ENCODE assay signal across 29 cellular contexts in the genomic region with DNA sequence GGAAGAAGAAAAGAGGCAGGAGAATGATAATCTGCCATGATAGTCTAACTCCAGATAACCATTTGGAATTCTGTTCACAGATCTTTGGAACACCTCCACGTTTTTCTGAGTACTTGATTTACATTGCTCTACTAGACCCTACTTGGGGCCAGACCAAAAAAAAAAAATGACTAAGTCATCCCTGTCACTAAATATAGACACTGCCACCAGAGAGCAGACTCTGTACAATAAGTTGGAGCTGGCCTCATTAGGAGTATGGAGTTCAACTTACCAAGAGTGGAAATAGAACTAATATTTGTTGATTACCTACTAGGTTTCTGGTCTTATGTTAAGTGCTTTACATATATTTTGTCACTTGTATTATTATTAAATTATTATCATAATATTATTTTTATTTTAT.
"Had no signal": no experiment of that assay in that cellular context is flagged by ENCODE, and none has a peak within 500 bp of the region (broad histone marks: within the 10 kb centered on the region; RNA-seq: fewer than 3 reads in every experiment).

No MANE protein-coding gene starts in this region.

- H3K4me3 ChIP-seq: adrenal gland, body of pancreas, breast epithelium, coronary artery, PC-9, SJCRH30, SK-N-MC had no signal

- H3K4me1 Mint-ChIP-seq: activated CD4-positive, alpha-beta T cell treated with anti-CD3 and anti-CD28 coated beads, Interleukin-2, amount 10 ng/mL, durations not matched to agents 24 days and 14 days had no signal

- DNase-seq: activated CD4-positive, alpha-beta T cell treated with anti-CD3 and anti-CD28 coated beads, Interleukin-2, amount 10 ng/mL, durations not matched to agents 24 days and 14 days; activated CD4-positive, alpha-beta T cell treated with anti-CD3 and anti-CD28 coated beads, Interleukin-2, amount 50 U/mL, for 4 hours; activated CD8-positive, alpha-beta memory T cell treated with anti-CD3 and anti-CD28 coated beads, Interleukin-2, amount 50 U/mL, for 4 hours; activated gamma-delta T cell treated with Interleukin-2 at 50 U/mL for 16 hours; activated naive CD4-positive, alpha-beta T cell treated with anti-CD3 and anti-CD28 coated beads for 36 hours; activated T-cell treated with anti-CD3 and anti-CD28 coated beads for 4 hours; activated T-cell treated with anti-CD3 and anti-CD28 coated beads, Interleukin-2, amount 50 U/mL, for 4 hours; adrenal gland; body of pancreas; Karpas-422; NCI-H1048; NCI-H1105 treated with DMSO at 0.1 percent for 48 hours; NCI-H1436; NCI-H1694; NCI-H1930; NCI-H510A; NCI-H526; NCI-H748 treated with DMSO at 0.1 percent for 48 hours; NK-92 treated with Interleukin-12 subunit alpha and Interleukin-12 subunit beta, amount 100 ng/mL, for 24 hours; PC-9; Right ventricle myocardium superior; SJCRH30 had no signal

- H3K27ac ChIP-seq: adrenal gland, body of pancreas, breast epithelium, coronary artery, PC-9, SJCRH30, SK-N-MC had no signal

- H3K4me1 ChIP-seq: adrenal gland, breast epithelium, SJCRH30 had no signal

- H3K4me3 Mint-ChIP-seq: activated CD4-positive, alpha-beta T cell treated with anti-CD3 and anti-CD28 coated beads, Interleukin-2, amount 10 ng/mL, durations not matched to agents 24 days and 14 days; activated naive CD4-positive, alpha-beta T cell treated with anti-CD3 and anti-CD28 coated beads for 36 hours; activated T-cell treated with anti-CD3 and anti-CD28 coated beads, Interleukin-2, amount 50 U/mL, for 4 hours; activated T-helper 1 cell treated with anti-CD3 and anti-CD28 coated beads, Interleukin-12 subunit alpha, Interleukin-12 subunit beta, Interleukin-2, Interleukin-4 antibody, amounts not matched to agents 30 ng/mL and 10 ng/mL and 1 ng/mL, durations not matched to agents 14 hours and 24 hours and 36 hours; T-helper 1 cell treated with Interleukin-12 subunit alpha and Interleukin-12 subunit beta and Interleukin-4 antibody, amounts not matched to agents 30 μg/mL and 1 μg/mL, for 36 hours; T-helper 2 cell treated with Interferon-gamma antibody and Interleukin-4, amounts not matched to agents 5 μg/mL and 100 μg/mL, for 36 hours had no signal

- H3K9me3 Mint-ChIP-seq: activated CD4-positive, alpha-beta T cell treated with anti-CD3 and anti-CD28 coated beads, Interleukin-2, amount 10 ng/mL, durations not matched to agents 24 days and 14 days; activated naive CD4-positive, alpha-beta T cell treated with anti-CD3 and anti-CD28 coated beads for 36 hours; activated naive CD4-positive, alpha-beta T cell treated with anti-CD3 and anti-CD28 coated beads, Interleukin-2, amount 50 U/mL, for 72 hours; activated T-cell treated with anti-CD3 and anti-CD28 coated beads, Interleukin-2, amount 50 U/mL, for 4 hours; activated T-helper 1 cell treated with anti-CD3 and anti-CD28 coated beads, Interleukin-12 subunit alpha, Interleukin-12 subunit beta, Interleukin-2, Interleukin-4 antibody, amounts not matched to agents 30 ng/mL and 10 ng/mL and 1 ng/mL, durations not matched to agents 14 hours and 24 hours and 36 hours; T-helper 1 cell treated with Interleukin-12 subunit alpha and Interleukin-12 subunit beta and Interleukin-4 antibody, amounts not matched to agents 30 μg/mL and 1 μg/mL, for 36 hours; T-helper 2 cell treated with Interferon-gamma antibody and Interleukin-4, amounts not matched to agents 5 μg/mL and 100 μg/mL, for 36 hours had no signal

- H3K4me2 ChIP-seq: PC-9 had no signal

- H2AFZ ChIP-seq: PC-9 had no signal

- ATAC-seq: activated naive CD4-positive, alpha-beta T cell treated with anti-CD3 and anti-CD28 coated beads, Interleukin-2, amount 50 U/mL, for 72 hours; activated T-cell treated with anti-CD3 and anti-CD28 coated beads, Interleukin-2, amount 50 U/mL, for 4 hours; body of pancreas had no signal

- H3K27me3 ChIP-seq: body of pancreas, breast epithelium, SJCRH30 had no signal

- H3K27ac Mint-ChIP-seq: activated CD4-positive, alpha-beta T cell treated with anti-CD3 and anti-CD28 coated beads, Interleukin-2, amount 10 ng/mL, durations not matched to agents 24 days and 14 days; activated naive CD4-positive, alpha-beta T cell treated with anti-CD3 and anti-CD28 coated beads for 36 hours; activated naive CD4-positive, alpha-beta T cell treated with anti-CD3 and anti-CD28 coated beads, Interleukin-2, amount 50 U/mL, for 72 hours; activated T-helper 1 cell treated with anti-CD3 and anti-CD28 coated beads, Interleukin-12 subunit alpha, Interleukin-12 subunit beta, Interleukin-2, Interleukin-4 antibody, amounts not matched to agents 30 ng/mL and 10 ng/mL and 1 ng/mL, durations not matched to agents 14 hours and 24 hours and 36 hours; T-helper 1 cell treated with Interleukin-12 subunit alpha and Interleukin-12 subunit beta and Interleukin-4 antibody, amounts not matched to agents 30 μg/mL and 1 μg/mL, for 36 hours; T-helper 2 cell treated with Interferon-gamma antibody and Interleukin-4, amounts not matched to agents 5 μg/mL and 100 μg/mL, for 36 hours had no signal
